ENCODE assay signal across 2 cellular contexts in the genomic region with DNA sequence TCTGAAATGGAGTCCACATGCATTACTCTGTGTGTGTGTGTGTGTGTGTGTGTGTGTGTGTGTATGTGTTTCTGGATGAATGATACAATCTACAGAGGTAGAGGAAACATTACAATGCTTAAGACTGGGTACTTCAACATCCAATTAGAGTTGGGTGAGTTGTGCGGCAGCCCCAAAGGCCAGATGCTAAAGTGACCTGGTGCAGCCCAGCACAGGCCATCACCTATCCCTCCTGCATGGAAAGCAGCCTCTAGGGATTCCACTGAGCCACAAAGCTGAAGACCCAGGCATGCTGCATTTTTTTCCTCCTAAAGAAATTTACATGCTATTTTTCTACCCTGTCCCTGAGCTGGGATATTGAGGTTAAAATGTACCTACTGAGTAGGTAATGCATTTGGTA.
TF ChIP-seq lines count a peak whose summit lies in the region.

No MANE protein-coding gene starts in this region.

TF ChIP-seq in GM23338, 12 proteins besides CTCF, POLR2A, EP300 and RAD21:
- TF ChIP-seq, protein P1, sequence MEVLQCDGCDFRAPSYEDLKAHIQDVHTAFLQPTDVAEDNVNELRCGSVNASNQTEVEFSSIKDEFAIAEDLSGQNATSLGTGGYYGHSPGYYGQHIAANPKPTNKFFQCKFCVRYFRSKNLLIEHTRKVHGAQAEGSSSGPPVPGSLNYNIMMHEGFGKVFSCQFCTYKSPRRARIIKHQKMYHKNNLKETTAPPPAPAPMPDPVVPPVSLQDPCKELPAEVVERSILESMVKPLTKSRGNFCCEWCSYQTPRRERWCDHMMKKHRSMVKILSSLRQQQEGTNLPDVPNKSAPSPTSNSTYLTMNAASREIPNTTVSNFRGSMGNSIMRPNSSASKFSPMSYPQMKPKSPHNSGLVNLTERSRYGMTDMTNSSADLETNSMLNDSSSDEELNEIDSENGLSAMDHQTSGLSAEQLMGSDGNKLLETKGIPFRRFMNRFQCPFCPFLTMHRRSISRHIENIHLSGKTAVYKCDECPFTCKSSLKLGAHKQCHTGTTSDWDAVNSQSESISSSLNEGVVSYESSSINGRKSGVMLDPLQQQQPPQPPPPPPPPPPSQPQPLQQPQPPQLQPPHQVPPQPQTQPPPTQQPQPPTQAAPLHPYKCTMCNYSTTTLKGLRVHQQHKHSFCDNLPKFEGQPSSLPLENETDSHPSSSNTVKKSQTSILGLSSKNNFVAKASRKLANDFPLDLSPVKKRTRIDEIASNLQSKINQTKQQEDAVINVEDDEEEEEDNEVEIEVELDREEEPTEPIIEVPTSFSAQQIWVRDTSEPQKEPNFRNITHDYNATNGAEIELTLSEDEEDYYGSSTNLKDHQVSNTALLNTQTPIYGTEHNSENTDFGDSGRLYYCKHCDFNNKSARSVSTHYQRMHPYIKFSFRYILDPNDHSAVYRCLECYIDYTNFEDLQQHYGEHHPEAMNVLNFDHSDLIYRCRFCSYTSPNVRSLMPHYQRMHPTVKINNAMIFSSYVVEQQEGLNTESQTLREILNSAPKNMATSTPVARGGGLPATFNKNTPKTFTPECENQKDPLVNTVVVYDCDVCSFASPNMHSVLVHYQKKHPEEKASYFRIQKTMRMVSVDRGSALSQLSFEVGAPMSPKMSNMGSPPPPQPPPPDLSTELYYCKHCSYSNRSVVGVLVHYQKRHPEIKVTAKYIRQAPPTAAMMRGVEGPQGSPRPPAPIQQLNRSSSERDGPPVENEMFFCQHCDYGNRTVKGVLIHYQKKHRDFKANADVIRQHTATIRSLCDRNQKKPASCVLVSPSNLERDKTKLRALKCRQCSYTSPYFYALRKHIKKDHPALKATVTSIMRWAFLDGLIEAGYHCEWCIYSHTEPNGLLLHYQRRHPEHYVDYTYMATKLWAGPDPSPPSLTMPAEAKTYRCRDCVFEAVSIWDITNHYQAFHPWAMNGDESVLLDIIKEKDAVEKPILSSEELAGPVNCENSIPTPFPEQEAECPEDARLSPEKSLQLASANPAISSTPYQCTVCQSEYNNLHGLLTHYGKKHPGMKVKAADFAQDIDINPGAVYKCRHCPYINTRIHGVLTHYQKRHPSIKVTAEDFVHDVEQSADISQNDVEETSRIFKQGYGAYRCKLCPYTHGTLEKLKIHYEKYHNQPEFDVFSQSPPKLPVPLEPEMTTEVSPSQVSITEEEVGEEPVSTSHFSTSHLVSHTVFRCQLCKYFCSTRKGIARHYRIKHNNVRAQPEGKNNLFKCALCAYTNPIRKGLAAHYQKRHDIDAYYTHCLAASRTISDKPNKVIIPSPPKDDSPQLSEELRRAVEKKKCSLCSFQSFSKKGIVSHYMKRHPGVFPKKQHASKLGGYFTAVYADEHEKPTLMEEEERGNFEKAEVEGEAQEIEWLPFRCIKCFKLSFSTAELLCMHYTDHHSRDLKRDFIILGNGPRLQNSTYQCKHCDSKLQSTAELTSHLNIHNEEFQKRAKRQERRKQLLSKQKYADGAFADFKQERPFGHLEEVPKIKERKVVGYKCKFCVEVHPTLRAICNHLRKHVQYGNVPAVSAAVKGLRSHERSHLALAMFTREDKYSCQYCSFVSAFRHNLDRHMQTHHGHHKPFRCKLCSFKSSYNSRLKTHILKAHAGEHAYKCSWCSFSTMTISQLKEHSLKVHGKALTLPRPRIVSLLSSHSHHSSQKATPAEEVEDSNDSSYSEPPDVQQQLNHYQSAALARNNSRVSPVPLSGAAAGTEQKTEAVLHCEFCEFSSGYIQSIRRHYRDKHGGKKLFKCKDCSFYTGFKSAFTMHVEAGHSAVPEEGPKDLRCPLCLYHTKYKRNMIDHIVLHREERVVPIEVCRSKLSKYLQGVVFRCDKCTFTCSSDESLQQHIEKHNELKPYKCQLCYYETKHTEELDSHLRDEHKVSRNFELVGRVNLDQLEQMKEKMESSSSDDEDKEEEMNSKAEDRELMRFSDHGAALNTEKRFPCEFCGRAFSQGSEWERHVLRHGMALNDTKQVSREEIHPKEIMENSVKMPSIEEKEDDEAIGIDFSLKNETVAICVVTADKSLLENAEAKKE (CRISPR knock-in tag; IDR thresholded peaks at IDR 0.05), result no peak
- TF ChIP-seq STAT1 (IDR thresholded peaks at IDR 0.05; ENCODE audit: unreplicated experiment), result no peak
- TF ChIP-seq ZNF114 (CRISPR knock-in tag; IDR thresholded peaks at IDR 0.05), result no peak
- TF ChIP-seq, protein P2, sequence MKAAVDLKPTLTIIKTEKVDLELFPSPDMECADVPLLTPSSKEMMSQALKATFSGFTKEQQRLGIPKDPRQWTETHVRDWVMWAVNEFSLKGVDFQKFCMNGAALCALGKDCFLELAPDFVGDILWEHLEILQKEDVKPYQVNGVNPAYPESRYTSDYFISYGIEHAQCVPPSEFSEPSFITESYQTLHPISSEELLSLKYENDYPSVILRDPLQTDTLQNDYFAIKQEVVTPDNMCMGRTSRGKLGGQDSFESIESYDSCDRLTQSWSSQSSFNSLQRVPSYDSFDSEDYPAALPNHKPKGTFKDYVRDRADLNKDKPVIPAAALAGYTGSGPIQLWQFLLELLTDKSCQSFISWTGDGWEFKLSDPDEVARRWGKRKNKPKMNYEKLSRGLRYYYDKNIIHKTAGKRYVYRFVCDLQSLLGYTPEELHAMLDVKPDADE (IDR thresholded peaks at IDR 0.05), result no peak
- no peak for TF ChIP-seq JUNB (IDR thresholded peaks at IDR 0.05; ENCODE audit: unreplicated experiment)
- no peak for TF ChIP-seq ZNF331 (CRISPR knock-in tag; IDR thresholded peaks at IDR 0.05; ENCODE audit: low read depth)
- no peak for TF ChIP-seq CREB1 (CRISPR knock-in tag; IDR thresholded peaks at IDR 0.05; ENCODE audit: low read depth)
- no peak for TF ChIP-seq POLR2AphosphoS5 (IDR thresholded peaks at IDR 0.05; ENCODE audit: low read depth)
- TF ChIP-seq, protein P3, sequence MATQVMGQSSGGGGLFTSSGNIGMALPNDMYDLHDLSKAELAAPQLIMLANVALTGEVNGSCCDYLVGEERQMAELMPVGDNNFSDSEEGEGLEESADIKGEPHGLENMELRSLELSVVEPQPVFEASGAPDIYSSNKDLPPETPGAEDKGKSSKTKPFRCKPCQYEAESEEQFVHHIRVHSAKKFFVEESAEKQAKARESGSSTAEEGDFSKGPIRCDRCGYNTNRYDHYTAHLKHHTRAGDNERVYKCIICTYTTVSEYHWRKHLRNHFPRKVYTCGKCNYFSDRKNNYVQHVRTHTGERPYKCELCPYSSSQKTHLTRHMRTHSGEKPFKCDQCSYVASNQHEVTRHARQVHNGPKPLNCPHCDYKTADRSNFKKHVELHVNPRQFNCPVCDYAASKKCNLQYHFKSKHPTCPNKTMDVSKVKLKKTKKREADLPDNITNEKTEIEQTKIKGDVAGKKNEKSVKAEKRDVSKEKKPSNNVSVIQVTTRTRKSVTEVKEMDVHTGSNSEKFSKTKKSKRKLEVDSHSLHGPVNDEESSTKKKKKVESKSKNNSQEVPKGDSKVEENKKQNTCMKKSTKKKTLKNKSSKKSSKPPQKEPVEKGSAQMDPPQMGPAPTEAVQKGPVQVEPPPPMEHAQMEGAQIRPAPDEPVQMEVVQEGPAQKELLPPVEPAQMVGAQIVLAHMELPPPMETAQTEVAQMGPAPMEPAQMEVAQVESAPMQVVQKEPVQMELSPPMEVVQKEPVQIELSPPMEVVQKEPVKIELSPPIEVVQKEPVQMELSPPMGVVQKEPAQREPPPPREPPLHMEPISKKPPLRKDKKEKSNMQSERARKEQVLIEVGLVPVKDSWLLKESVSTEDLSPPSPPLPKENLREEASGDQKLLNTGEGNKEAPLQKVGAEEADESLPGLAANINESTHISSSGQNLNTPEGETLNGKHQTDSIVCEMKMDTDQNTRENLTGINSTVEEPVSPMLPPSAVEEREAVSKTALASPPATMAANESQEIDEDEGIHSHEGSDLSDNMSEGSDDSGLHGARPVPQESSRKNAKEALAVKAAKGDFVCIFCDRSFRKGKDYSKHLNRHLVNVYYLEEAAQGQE (IDR thresholded peaks at IDR 0.05; ENCODE audit: unreplicated experiment), result no peak

TF ChIP-seq in WTC11, 78 proteins besides CTCF, POLR2A, EP300 and RAD21 (continued from another document):
- TF ChIP-seq, protein P4, sequence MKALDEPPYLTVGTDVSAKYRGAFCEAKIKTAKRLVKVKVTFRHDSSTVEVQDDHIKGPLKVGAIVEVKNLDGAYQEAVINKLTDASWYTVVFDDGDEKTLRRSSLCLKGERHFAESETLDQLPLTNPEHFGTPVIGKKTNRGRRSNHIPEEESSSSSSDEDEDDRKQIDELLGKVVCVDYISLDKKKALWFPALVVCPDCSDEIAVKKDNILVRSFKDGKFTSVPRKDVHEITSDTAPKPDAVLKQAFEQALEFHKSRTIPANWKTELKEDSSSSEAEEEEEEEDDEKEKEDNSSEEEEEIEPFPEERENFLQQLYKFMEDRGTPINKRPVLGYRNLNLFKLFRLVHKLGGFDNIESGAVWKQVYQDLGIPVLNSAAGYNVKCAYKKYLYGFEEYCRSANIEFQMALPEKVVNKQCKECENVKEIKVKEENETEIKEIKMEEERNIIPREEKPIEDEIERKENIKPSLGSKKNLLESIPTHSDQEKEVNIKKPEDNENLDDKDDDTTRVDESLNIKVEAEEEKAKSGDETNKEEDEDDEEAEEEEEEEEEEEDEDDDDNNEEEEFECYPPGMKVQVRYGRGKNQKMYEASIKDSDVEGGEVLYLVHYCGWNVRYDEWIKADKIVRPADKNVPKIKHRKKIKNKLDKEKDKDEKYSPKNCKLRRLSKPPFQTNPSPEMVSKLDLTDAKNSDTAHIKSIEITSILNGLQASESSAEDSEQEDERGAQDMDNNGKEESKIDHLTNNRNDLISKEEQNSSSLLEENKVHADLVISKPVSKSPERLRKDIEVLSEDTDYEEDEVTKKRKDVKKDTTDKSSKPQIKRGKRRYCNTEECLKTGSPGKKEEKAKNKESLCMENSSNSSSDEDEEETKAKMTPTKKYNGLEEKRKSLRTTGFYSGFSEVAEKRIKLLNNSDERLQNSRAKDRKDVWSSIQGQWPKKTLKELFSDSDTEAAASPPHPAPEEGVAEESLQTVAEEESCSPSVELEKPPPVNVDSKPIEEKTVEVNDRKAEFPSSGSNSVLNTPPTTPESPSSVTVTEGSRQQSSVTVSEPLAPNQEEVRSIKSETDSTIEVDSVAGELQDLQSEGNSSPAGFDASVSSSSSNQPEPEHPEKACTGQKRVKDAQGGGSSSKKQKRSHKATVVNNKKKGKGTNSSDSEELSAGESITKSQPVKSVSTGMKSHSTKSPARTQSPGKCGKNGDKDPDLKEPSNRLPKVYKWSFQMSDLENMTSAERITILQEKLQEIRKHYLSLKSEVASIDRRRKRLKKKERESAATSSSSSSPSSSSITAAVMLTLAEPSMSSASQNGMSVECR (CRISPR knock-in tag; IDR thresholded peaks at IDR 0.05; ENCODE audit: borderline replicate concordance), result no peak
- TF ChIP-seq ZNF138 (CRISPR knock-in tag; conservative IDR thresholded peaks at IDR 0.05), result no peak
- TF ChIP-seq CBFB (CRISPR knock-in tag; IDR thresholded peaks at IDR 0.05; ENCODE audit: low read depth), result no peak
- TF ChIP-seq ZNF423 (CRISPR knock-in tag; IDR thresholded peaks at IDR 0.05), result no peak
- no peak for TF ChIP-seq ZNF219 (CRISPR knock-in tag; IDR thresholded peaks at IDR 0.05; ENCODE audit: borderline replicate concordance)
- no peak for TF ChIP-seq NFE2L1 (CRISPR knock-in tag; IDR thresholded peaks at IDR 0.05)
